15 cellular contexts compared by ENCODE assay signal in the genomic region with DNA sequence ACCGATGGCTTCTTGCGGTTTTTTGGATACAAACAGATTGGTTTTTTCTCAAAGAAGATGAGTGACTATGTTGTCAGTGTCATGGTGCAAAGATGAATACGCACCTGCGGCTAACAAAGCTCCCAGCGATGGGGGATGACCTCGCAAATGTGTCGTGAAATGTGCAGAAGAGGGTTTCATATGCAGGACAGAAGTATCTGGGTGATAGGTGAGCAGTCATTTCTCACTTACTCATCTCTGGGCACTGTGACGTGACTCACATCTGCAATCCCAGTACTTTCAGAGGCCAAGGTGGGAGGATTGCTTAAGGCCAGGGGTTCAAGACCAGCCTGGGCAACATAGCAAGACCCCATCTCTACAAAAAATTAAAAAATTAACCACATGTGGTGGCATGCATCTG.
"Had no signal": no experiment of that assay in that cellular context is flagged by ENCODE, and none has a peak within 500 bp of the region (broad histone marks: within the 10 kb centered on the region; RNA-seq: fewer than 3 reads in every experiment).

No MANE protein-coding gene starts in this region.

- H3K9me3 Mint-ChIP-seq: activated naive CD8-positive, alpha-beta T cell treated with anti-CD3 and anti-CD28 coated beads, Interleukin-2, amount 50 U/mL, for 24 hours; memory B cell; natural killer cell had no signal

- H3K4me3 ChIP-seq: left lung, psoas muscle, sigmoid colon, SJCRH30, stomach, thoracic aorta had no signal

- FAIRE-seq: astrocyte, islet of Langerhans had no signal

- H3K27ac ChIP-seq: left lung, psoas muscle, sigmoid colon, SJCRH30, stomach, thoracic aorta had no signal

- H3K4me3 Mint-ChIP-seq: activated naive CD8-positive, alpha-beta T cell treated with anti-CD3 and anti-CD28 coated beads, Interleukin-2, amount 50 U/mL, for 24 hours; memory B cell; natural killer cell had no signal

- H3K27ac Mint-ChIP-seq: activated naive CD8-positive, alpha-beta T cell treated with anti-CD3 and anti-CD28 coated beads, Interleukin-2, amount 50 U/mL, for 24 hours; memory B cell; natural killer cell had no signal

- DNase-seq: activated CD4-positive, alpha-beta T cell treated with anti-CD3 and anti-CD28 coated beads for 4 hours; activated gamma-delta T cell treated with Interleukin-2 at 50 U/mL for 16 hours; activated naive CD8-positive, alpha-beta T cell treated with anti-CD3 and anti-CD28 coated beads, Interleukin-2, amount 50 U/mL, for 24 hours; foreskin melanocyte; left lung; natural killer cell; nucleus accumbens; psoas muscle; sigmoid colon; SJCRH30; stomach had no signal

- H3K36me3 ChIP-seq: left lung, sigmoid colon, SJCRH30, stomach, thoracic aorta had no signal

- H3K27me3 ChIP-seq: sigmoid colon, SJCRH30 had no signal

- ATAC-seq: activated naive CD8-positive, alpha-beta T cell treated with anti-CD3 and anti-CD28 coated beads, Interleukin-2, amount 50 U/mL, for 24 hours; left lung; natural killer cell; psoas muscle had no signal

- H3K36me3 Mint-ChIP-seq: memory B cell, natural killer cell had no signal

- H3K4me1 ChIP-seq: left lung, psoas muscle, SJCRH30, stomach had no signal

- H3K4me1 Mint-ChIP-seq: activated naive CD8-positive, alpha-beta T cell treated with anti-CD3 and anti-CD28 coated beads, Interleukin-2, amount 50 U/mL, for 24 hours; memory B cell had no signal

- H3K9me3 ChIP-seq: left lung, psoas muscle, sigmoid colon, SJCRH30, stomach, thoracic aorta had no signal
